18 cellular contexts compared by ENCODE assay signal in the genomic region with DNA sequence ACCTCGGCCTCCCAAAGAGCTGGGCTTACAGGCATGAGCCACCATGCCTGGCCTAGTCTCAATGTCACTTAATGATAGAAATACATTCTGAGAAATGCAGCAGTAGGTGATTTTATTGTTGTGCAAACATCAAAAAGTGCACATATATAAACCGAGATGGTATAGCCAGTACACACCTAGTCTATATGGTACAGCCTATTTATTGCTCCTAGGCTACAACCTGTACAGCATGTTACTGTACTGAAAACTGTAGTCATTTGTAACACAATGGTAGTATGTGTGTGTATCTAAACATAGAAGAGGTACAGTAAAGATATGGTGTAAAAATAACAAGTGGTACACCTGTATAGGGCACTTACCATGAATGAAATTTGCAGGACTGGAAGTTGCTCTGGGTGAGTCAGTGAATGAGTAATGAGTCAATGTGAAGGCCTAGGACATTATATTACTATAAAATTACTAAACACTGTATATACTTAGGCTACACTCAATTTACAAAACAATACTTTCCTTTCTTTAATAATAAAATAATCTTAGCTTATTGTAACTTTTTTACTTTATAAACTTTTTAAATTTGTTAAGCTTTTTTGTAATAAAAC.
DNase-seq lines count a peak whose midpoint lies in the region; FAIRE-seq and TF ChIP-seq lines count a peak whose summit lies in the region.
"Had no signal": no experiment of that assay in that cellular context is flagged by ENCODE, and none has a peak within 500 bp of the region (broad histone marks: within the 10 kb centered on the region; RNA-seq: fewer than 3 reads in every experiment).

No MANE protein-coding gene starts in this region.

- no peaks in the 10 kb centered on the region for H3K27me3 ChIP-seq in endothelial cell of umbilical vein (ENCODE audit: control insufficient read depth in 2 of 2, insufficient read depth in 2 of 2, low read length in 2 of 2)
- no peaks in the 10 kb centered on the region for H3K27me3 ChIP-seq in neuronal stem cell (ENCODE audit: control insufficient read depth in 3 of 3, insufficient read depth in 3 of 3, low read depth in 1 of 3, low read length in 3 of 3)
- H3K27me3 ChIP-seq: adrenal gland, esophagus muscularis mucosa, Peyer's patch, sigmoid colon had no signal

- H3K14ac ChIP-seq in neuronal stem cell (ENCODE audit: low read length): no peak overlapping the region

- no peaks in the 10 kb centered on the region for H3K79me1 ChIP-seq in neuronal stem cell (ENCODE audit: low read depth, low read length)

- TF ChIP-seq POLR2A in endothelial cell of umbilical vein (IDR thresholded peaks at IDR 0.05; ENCODE audit: low read depth, low read length): no peak

- POLR2A ChIA-PET in endothelial cell of umbilical vein (lab: Charles Lee): no interaction called here

- H3K9me3 ChIP-seq in endothelial cell of umbilical vein (replicated peaks; ENCODE audit: control insufficient read depth, insufficient read depth, low read length) (no peaks in the 10 kb centered on the region), neuronal stem cell (replicated peaks in 1 of 2; ENCODE audit: control insufficient read depth in 2 of 2, insufficient read depth in 1 of 2, low read depth in 1 of 2, low read length in 2 of 2) (no peaks in the 10 kb centered on the region)
- H3K9me3 ChIP-seq: adrenal gland, esophagus muscularis mucosa, Peyer's patch, sigmoid colon had no signal

- no peak overlapping the region for H2BK15ac ChIP-seq in neuronal stem cell (ENCODE audit: low read length)

- no peak overlapping the region for H2AK5ac ChIP-seq in neuronal stem cell (ENCODE audit: low read depth, low read length)

- H3K79me2 ChIP-seq in endothelial cell of umbilical vein (ENCODE audit: control insufficient read depth, insufficient read depth, low read length): no peaks in the 10 kb centered on the region

- no peaks in the 10 kb centered on the region for H4K20me1 ChIP-seq in endothelial cell of umbilical vein (replicated peaks; ENCODE audit: control insufficient read depth, extremely low read depth, insufficient read depth, low read length)

- BruUV-seq in endothelial cell of umbilical vein (replicated peaks; lab: Mats Ljungman, UMichigan): no TSS peak

- H3K4me1 ChIP-seq in endothelial cell of umbilical vein (ENCODE audit: control insufficient read depth, extremely low read depth, insufficient read depth, low read length): peaks cover 4% of the 10 kb centered on the region
- H3K4me1 ChIP-seq in neuronal stem cell (ENCODE audit: control insufficient read depth in 2 of 2, insufficient read depth in 1 of 2, low read depth in 1 of 2, low read length in 2 of 2): no peaks in the 10 kb centered on the region
- H3K4me1 ChIP-seq: adrenal gland, esophagus muscularis mucosa, lower lobe of right lung, Peyer's patch, sigmoid colon had no signal

- no peak overlapping the region for H3K23ac ChIP-seq in neuronal stem cell (ENCODE audit: low read depth, low read length, poor library complexity)

- no peak overlapping the region for H3K4ac ChIP-seq in neuronal stem cell (ENCODE audit: low read length)

- no peak overlapping the region for H2BK5ac ChIP-seq in neuronal stem cell (ENCODE audit: low read length)

- peak; percentile 33 for DNase-seq in RCC 7860 (ENCODE audit: low spot score)
- DNase-seq in endothelial cell of umbilical vein (ENCODE audit: low read depth, low spot score): peak; percentile 14
- peak; percentile 56 for DNase-seq in renal cortical epithelial cell (ENCODE audit: low read depth)
- DNase-seq in SW480 (ENCODE audit: low spot score): no peak
- DNase-seq in retina: no peak
- DNase-seq in neuronal stem cell (ENCODE audit: low spot score): no peak
- DNase-seq: activated CD4-positive, alpha-beta T cell treated with anti-CD3 and anti-CD28 coated beads for 4 hours; activated CD8-positive, alpha-beta memory T cell treated with anti-CD3 and anti-CD28 coated beads, Interleukin-2, amount 50 U/mL, for 48 hours; activated gamma-delta T cell; adrenal gland; caudate nucleus; lower lobe of right lung; NCI-H146; Peyer's patch; sigmoid colon; stimulated activated naive CD4-positive, alpha-beta T cell had no signal

- H4K8ac ChIP-seq in neuronal stem cell (ENCODE audit: low read depth, low read length): no peak overlapping the region

- no peak overlapping the region for H2BK120ac ChIP-seq in neuronal stem cell (ENCODE audit: low read depth, low read length)

- no peaks in the 10 kb centered on the region for H3K36me3 ChIP-seq in endothelial cell of umbilical vein (ENCODE audit: control insufficient read depth in 2 of 2, extremely low read depth in 1 of 2, insufficient read depth in 2 of 2, low read length in 2 of 2)
- H3K36me3 ChIP-seq in neuronal stem cell (replicated peaks in 1 of 2; ENCODE audit: control insufficient read depth in 2 of 2, insufficient read depth in 2 of 2, low read length in 2 of 2): no peaks in the 10 kb centered on the region
- H3K36me3 ChIP-seq: adrenal gland, esophagus muscularis mucosa, lower lobe of right lung, Peyer's patch, sigmoid colon had no signal

- no peak overlapping the region for H4K91ac ChIP-seq in neuronal stem cell (ENCODE audit: low read depth, low read length, poor library complexity)

- H2AFZ ChIP-seq in endothelial cell of umbilical vein (ENCODE audit: low read depth, low read length) (no peak overlapping the region), neuronal stem cell (ENCODE audit: low read length) (no peak overlapping the region)

- dilution Hi-C loops in endothelial cell of umbilical vein (cut with MboI; ENCODE audit: extremely low pct_ligation_motif_present, low sequenced_read_pairs): no loop called here

- peak; percentile 80 for FAIRE-seq in G401.6 (lab: Jason Lieb, UNC)
- peak; percentile 80 for FAIRE-seq in RCC 7860 (lab: Jason Lieb, UNC)
- peak; percentile 50 for FAIRE-seq in endothelial cell of umbilical vein (lab: Jason Lieb, UNC)

- peak overlapping the region; percentile 31 for H3K27ac ChIP-seq in endothelial cell of umbilical vein (ENCODE audit: insufficient read depth, low read depth, low read length)
- no peak overlapping the region for H3K27ac ChIP-seq in neuronal stem cell (replicated peaks; ENCODE audit: low read length)
- H3K27ac ChIP-seq: adrenal gland, esophagus muscularis mucosa, lower lobe of right lung, Peyer's patch, sigmoid colon had no signal

- intact Hi-C loops in endothelial cell of umbilical vein (cut with micrococcal nuclease): no loop called here

- H3K18ac ChIP-seq in neuronal stem cell (ENCODE audit: low read length): no peak overlapping the region

- no peak overlapping the region for H3K4me2 ChIP-seq in endothelial cell of umbilical vein (ENCODE audit: insufficient read depth, low read length)
- no peak overlapping the region for H3K4me2 ChIP-seq in neuronal stem cell (ENCODE audit: insufficient read depth, low read length, poor library complexity, severe bottlenecking)

- no peak for TF ChIP-seq CTCF in endothelial cell of umbilical vein (IDR thresholded peaks at IDR 0.05; ENCODE audit: extremely low read depth in 1 of 2, insufficient read depth in 1 of 2, low read depth in 1 of 2, low read length in 2 of 2)

- H2BK12ac ChIP-seq in neuronal stem cell (ENCODE audit: low read length): no peak overlapping the region

- no peak overlapping the region for H3K4me3 ChIP-seq in endothelial cell of umbilical vein (replicated peaks in 1 of 3; ENCODE audit: insufficient read depth in 1 of 3, low read depth in 1 of 3, low read length in 3 of 3)
- H3K4me3 ChIP-seq in neuronal stem cell (ENCODE audit: low read length in 2 of 2): no peak overlapping the region
- H3K4me3 ChIP-seq: adrenal gland, esophagus muscularis mucosa, lower lobe of right lung, Peyer's patch, sigmoid colon had no signal

- H3K9ac ChIP-seq in endothelial cell of umbilical vein (replicated peaks; ENCODE audit: extremely low read depth, insufficient read depth, low read length): no peak overlapping the region
- no peak overlapping the region for H3K9ac ChIP-seq in neuronal stem cell (ENCODE audit: low read depth, low read length, poor library complexity)

- H3K9me1 ChIP-seq in endothelial cell of umbilical vein (replicated peaks; ENCODE audit: control insufficient read depth, extremely low read depth, insufficient read depth, low read length): no peaks in the 10 kb centered on the region

- WGBS in neuronal stem cell (ENCODE audit: extremely low coverage in 2 of 2, insufficient read length in 2 of 2, insufficient replicate concordance in 1 of 2), 2 donors: no CpG with 5 or more reads among the region's 2 CpGs

- CTCF ChIA-PET in endothelial cell of umbilical vein (lab: Charles Lee): no interaction called here

TF ChIP-seq in endothelial cell of umbilical vein, 7 proteins besides CTCF, POLR2A, EP300 and RAD21:
- TF ChIP-seq MYC (IDR thresholded peaks at IDR 0.05; ENCODE audit: low read depth, low read length): no peak
- TF ChIP-seq FOS (IDR thresholded peaks at IDR 0.05; ENCODE audit: borderline replicate concordance, insufficient read depth, low read length): peak; percentile 84
- TF ChIP-seq JUN (IDR thresholded peaks at IDR 0.05; ENCODE audit: borderline replicate concordance, insufficient read depth, insufficient read length, low read depth): peak; percentile 13

Comparison
In these comparisons a context has a peak if more than half of its experiments do, and no peak if none do; other contexts are left out.
1. DNase-seq: peak in RCC 7860 (single experiment), endothelial cell of umbilical vein (single experiment) and renal cortical epithelial cell (single experiment); none in SW480 (single experiment), retina (single experiment) and neuronal stem cell (single experiment).